In genomic region chr3:34584971-34585370, GRCh38 we compare ENCODE assay signal across 20 cellular contexts.
DNase-seq lines count a peak whose midpoint lies in the region; ATAC-seq lines count a peak whose summit lies in the region.
"Had no signal": no experiment of that assay in that cellular context is flagged by ENCODE, and none has a peak within 500 bp of the region (broad histone marks: within the 10 kb centered on the region; RNA-seq: fewer than 3 reads in every experiment).

No MANE protein-coding gene starts in this region.

- H3K4me3 ChIP-seq in GM23248: no peak overlapping the region
- H3K4me3 ChIP-seq: BLaER1, GM23338 had no signal

- no peak overlapping the region for H3K4me2 ChIP-seq in GM23248 (ENCODE audit: unreplicated experiment)
- H3K4me2 ChIP-seq: BLaER1, GM23338 had no signal

- no peaks in the 10 kb centered on the region for H4K20me1 ChIP-seq in GM23248 (ENCODE audit: insufficient read depth)
- H4K20me1 ChIP-seq: BLaER1 had no signal

- H3K27me3 Mint-ChIP-seq in memory B cell: no peaks in the 10 kb centered on the region
- H3K27me3 Mint-ChIP-seq: B cell; CD4-positive, CD25-positive, alpha-beta regulatory T cell had no signal

- H3K4me3 Mint-ChIP-seq in memory B cell: no peak overlapping the region
- H3K4me3 Mint-ChIP-seq: B cell; CD4-positive, CD25-positive, alpha-beta regulatory T cell; CD8-positive, alpha-beta T cell; GM23338; H9 had no signal

- no peaks in the 10 kb centered on the region for H3K9me3 ChIP-seq in GM23248 (ENCODE audit: low read depth)
- H3K9me3 ChIP-seq: Caco-2 had no signal

- no peak overlapping the region for H3K27ac ChIP-seq in GM23248
- H3K27ac ChIP-seq: BLaER1, C4-2B had no signal

- no peak overlapping the region for H3K9ac ChIP-seq in GM23248
- H3K9ac ChIP-seq: BLaER1 had no signal

- peak overlapping the region; percentile 46 for H3K27ac Mint-ChIP-seq in memory B cell
- H3K27ac Mint-ChIP-seq: B cell; CD4-positive, CD25-positive, alpha-beta regulatory T cell; CD8-positive, alpha-beta T cell; GM23338; H9 had no signal

- no peaks in the 10 kb centered on the region for H3K4me1 Mint-ChIP-seq in memory B cell
- H3K4me1 Mint-ChIP-seq: B cell; CD4-positive, CD25-positive, alpha-beta regulatory T cell; GM23338; H9 had no signal

- no peaks in the 10 kb centered on the region for H3F3A ChIP-seq in GM23248 (ENCODE audit: insufficient read depth)

- no peaks in the 10 kb centered on the region for H3K36me3 ChIP-seq in GM23248 (ENCODE audit: low read depth)
- H3K36me3 ChIP-seq: BLaER1 had no signal

- H3K9me3 Mint-ChIP-seq in memory B cell: peaks cover 9% of the 10 kb centered on the region
- H3K9me3 Mint-ChIP-seq: CD8-positive, alpha-beta T cell had no signal

- H3K79me2 ChIP-seq in GM23248 (ENCODE audit: insufficient read depth): no peaks in the 10 kb centered on the region

- peaks cover 1% of the 10 kb centered on the region for H3K36me3 Mint-ChIP-seq in memory B cell
- H3K36me3 Mint-ChIP-seq: CD4-positive, CD25-positive, alpha-beta regulatory T cell; CD8-positive, alpha-beta T cell had no signal

- ATAC-seq in memory B cell (ENCODE audit: low read depth): no peak
- ATAC-seq in GM21825 (IDR thresholded peaks at IDR 0.05; ENCODE audit: unreplicated experiment): no peak
- ATAC-seq: CD8-positive, alpha-beta T cell; GM23338; HCT116 had no signal

- H3K4me1 ChIP-seq in GM23248 (ENCODE audit: insufficient read depth): no peaks in the 10 kb centered on the region
- H3K4me1 ChIP-seq: BLaER1, Caco-2 had no signal

- no peaks in the 10 kb centered on the region for H3K27me3 ChIP-seq in GM23248 (replicated peaks; ENCODE audit: insufficient read depth)
- H3K27me3 ChIP-seq: BLaER1 had no signal

- 0 to 4% methylated on average over 1 of the region's 1 CpG for WGBS in GM23248 (ENCODE audit: low coverage in 1 of 2, low lambda C conversion rate in 2 of 2, missing lambda C conversion rate in 2 of 2), 2 experiments

- no peak overlapping the region for H2AFZ ChIP-seq in GM23248
- H2AFZ ChIP-seq: GM23338 had no signal

- no peaks in the 10 kb centered on the region for H3K9me2 ChIP-seq in GM23248 (ENCODE audit: insufficient read depth)

- in situ Hi-C loops in G401 (cut with HindIII; ENCODE audit: low sequenced_read_pairs): no loop called here
- in situ Hi-C loops in GM23248 (cut with MboI): no loop called here

- DNase-seq in Ammon's horn (ENCODE audit: low spot score) (peak; percentile 20), G401 (ENCODE audit: low spot score) (peak; percentile 99), cerebellar cortex (ENCODE audit: low spot score) (peak; percentile 98), memory B cell (ENCODE audit: low spot score in 2 of 2) (no peak), GM23248 (no peak), ureter (ENCODE audit: low spot score) (no peak)
- DNase-seq: Caco-2; CD4-positive, CD25-positive, alpha-beta regulatory T cell; CD8-positive, alpha-beta T cell; DMS153; DMS79; EL; GF-D8; H9 had no signal

Comparison
In these comparisons a context has a peak if more than half of its experiments do, and no peak if none do; other contexts are left out.
1. DNase-seq: peak in Ammon's horn (single experiment), G401 (single experiment) and cerebellar cortex (single experiment); none in memory B cell (0 of 2), GM23248 (single experiment) and ureter (single experiment).